ENCODE assay signal across 8 cellular contexts in genomic region chr20:3068986-3069900, GRCh38. TPM values are rescaled to one million over a fixed set of nuclear protein-coding genes. Genes with fewer than 3 reads are reported as not detected.
DNase-seq lines count a peak whose midpoint lies in the region; ATAC-seq lines count a peak whose summit lies in the region.

No MANE protein-coding gene starts in this region.

- CTCF ChIA-PET in activated CD4-positive, alpha-beta memory T cell treated with anti-CD3 and anti-CD28 coated beads for 36 hours (lab: Charles Lee), result interaction anchor here (1.0 to 1.9 kb wide), 7 partner anchors 8 to 247 kb away, joined by 3 to 8 read pairs (median 5); no protein-coding TSS in a partner anchor

- H3K4me3 Mint-ChIP-seq in activated CD4-positive, alpha-beta memory T cell treated with anti-CD3 and anti-CD28 coated beads for 36 hours, result no peak overlapping the region

- no peak overlapping the region for H3K27ac Mint-ChIP-seq in activated CD4-positive, alpha-beta memory T cell treated with anti-CD3 and anti-CD28 coated beads for 36 hours

- POLR2A ChIA-PET in activated CD4-positive, alpha-beta memory T cell treated with anti-CD3 and anti-CD28 coated beads for 36 hours (lab: Charles Lee), result interaction anchor here (1.0 kb wide), 1 partner anchor 24 kb away, joined by 3 read pairs; the partner anchor contains the start of gene MRPS26

- no peaks in the 10 kb centered on the region for H3K36me3 Mint-ChIP-seq in activated CD4-positive, alpha-beta memory T cell treated with anti-CD3 and anti-CD28 coated beads for 36 hours

- intact Hi-C loops in activated CD4-positive, alpha-beta memory T cell treated with anti-CD3 and anti-CD28 coated beads for 36 hours (cut with micrococcal nuclease), result no loop called here
- intact Hi-C loops in posterior vena cava (cut with DNase I), result no loop called here

- H3K27me3 Mint-ChIP-seq in activated CD4-positive, alpha-beta memory T cell treated with anti-CD3 and anti-CD28 coated beads for 36 hours, result no peaks in the 10 kb centered on the region

- H3K9me3 Mint-ChIP-seq in activated CD4-positive, alpha-beta memory T cell treated with anti-CD3 and anti-CD28 coated beads for 36 hours, result no peaks in the 10 kb centered on the region

- peaks cover 28% of the 10 kb centered on the region for H3K4me1 Mint-ChIP-seq in activated CD4-positive, alpha-beta memory T cell treated with anti-CD3 and anti-CD28 coated beads for 36 hours (ENCODE audit: low read depth)

- DNase-seq in NCI-H82 (lab: John Stamatoyannopoulos, UW) (peak; percentile 24), NCI-H82 treated with DMSO at 0.1 percent for 48 hours (lab: John Stamatoyannopoulos, UW; ENCODE audit: unreplicated experiment) (no peak), NCI-H1105 treated with DMSO at 0.1 percent for 48 hours (lab: John Stamatoyannopoulos, UW) (peak; percentile 14), posterior vena cava (ENCODE audit: low spot score) (peak; percentile 61)
- DNase-seq in activated CD4-positive, alpha-beta memory T cell treated with anti-CD3 and anti-CD28 coated beads for 36 hours, result peak; percentile 56

- no peak for ATAC-seq in HG03354 (IDR thresholded peaks at IDR 0.05; ENCODE audit: poor library complexity, severe bottlenecking, unreplicated experiment)
- no peak for ATAC-seq in HG02678 (IDR thresholded peaks at IDR 0.05; ENCODE audit: unreplicated experiment)
- ATAC-seq in HG02623 (IDR thresholded peaks at IDR 0.05; ENCODE audit: unreplicated experiment), result no peak

RNA-seq across cellular contexts. Expression of gene OXT, which starts 2.2 kb away (rescaled TPM):
- total RNA-seq in activated CD4-positive, alpha-beta memory T cell treated with anti-CD3 and anti-CD28 coated beads for 36 hours, result 1 to 10 TPM in 1 of 2 experiments, not detected in 1; 1.0 TPM
- not detected for total RNA-seq in posterior vena cava

RNA-seq across cellular contexts. Expression of gene AVP, which starts 15.3 kb away (rescaled TPM):
- total RNA-seq in activated CD4-positive, alpha-beta memory T cell treated with anti-CD3 and anti-CD28 coated beads for 36 hours, result not detected
- total RNA-seq in posterior vena cava, result not detected

RNA-seq across cellular contexts. Expression of gene MRPS26, which starts 23.4 kb away (rescaled TPM):
- 100 to 1,000 TPM; 155 to 158 TPM for total RNA-seq in activated CD4-positive, alpha-beta memory T cell treated with anti-CD3 and anti-CD28 coated beads for 36 hours
- 10 to 100 TPM; 22.4 to 26.2 TPM for total RNA-seq in posterior vena cava

RNA-seq across cellular contexts. Expression of gene GNRH2, which starts 25.8 kb away (rescaled TPM):
- total RNA-seq in activated CD4-positive, alpha-beta memory T cell treated with anti-CD3 and anti-CD28 coated beads for 36 hours, result 10 to 100 TPM; 17.3 to 24.0 TPM
- under 1 TPM in 1 of 2 donors, not detected in 1; 0.43 TPM for total RNA-seq in posterior vena cava

Comparison
In these comparisons a context has a peak if more than half of its experiments do, and no peak if none do; other contexts are left out.
1. RNA of gene MRPS26, which starts 23.4 kb away (total RNA-seq): 155 to 158 TPM in activated CD4-positive, alpha-beta memory T cell treated with anti-CD3 and anti-CD28 coated beads for 36 hours; 22.4 to 26.2 TPM in posterior vena cava; every median in the first group is over 4 times any median in the second.